In the genomic region with DNA sequence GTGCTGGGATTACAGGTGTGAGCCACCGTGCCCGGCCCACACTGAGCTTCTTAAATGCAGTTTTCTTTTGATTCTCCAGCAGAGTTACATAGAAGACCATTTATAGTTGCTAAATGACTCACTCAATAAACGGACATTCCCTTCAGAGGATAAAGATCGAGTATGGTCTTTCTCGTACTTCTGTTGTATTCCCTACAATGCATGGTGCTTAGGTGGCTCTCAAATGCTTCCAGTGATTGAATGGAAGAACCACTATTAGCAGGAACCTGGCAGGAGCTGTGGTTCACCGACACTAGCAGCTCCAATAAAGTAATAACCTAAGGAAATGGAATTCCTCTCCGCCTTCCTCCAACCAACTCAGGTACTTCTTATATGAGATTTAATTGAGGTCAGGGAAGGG, we compare ENCODE assay signal across 22 cellular contexts. TPM values are rescaled to one million over a fixed set of nuclear protein-coding genes. Genes with fewer than 3 reads are reported as not detected.
A peak's percentile ranks its signal among the peaks of the same experiment; 100 is the strongest.
DNase-seq lines count a peak whose midpoint lies in the region; ATAC-seq, FAIRE-seq and TF ChIP-seq lines count a peak whose summit lies in the region.
"Had no signal": no experiment of that assay in that cellular context is flagged by ENCODE, and none has a peak within 500 bp of the region (broad histone marks: within the 10 kb centered on the region; RNA-seq: fewer than 3 reads in every experiment).

No MANE protein-coding gene starts in this region.

- no peak for TF ChIP-seq POLR2A in A549 (IDR thresholded peaks at IDR 0.05; ENCODE audit: low read length)
- no peak for TF ChIP-seq POLR2A in HCT116 (IDR thresholded peaks at IDR 0.05; ENCODE audit: borderline replicate concordance, extremely low read depth, insufficient read depth, insufficient read length)
- TF ChIP-seq POLR2A in uterus (IDR thresholded peaks at IDR 0.05), result no peak

- ATAC-seq in A549, result no peak
- ATAC-seq in HCT116, result no peak
- no peak for ATAC-seq in Panc1
- ATAC-seq in GM21717 (IDR thresholded peaks at IDR 0.05; ENCODE audit: unreplicated experiment), result no peak
- ATAC-seq in HG02981 (IDR thresholded peaks at IDR 0.05; ENCODE audit: unreplicated experiment), result no peak
- ATAC-seq: HepG2 had no signal

- H3K79me2 ChIP-seq in HCT116 (ENCODE audit: insufficient read depth, low read length), result peaks cover 15% of the 10 kb centered on the region

- H3K36me3 ChIP-seq in HCT116 (ENCODE audit: control insufficient read depth in 1 of 2, insufficient read depth in 2 of 2, low read length in 2 of 2), result no peaks in the 10 kb centered on the region
- H3K36me3 ChIP-seq in Panc1 (ENCODE audit: control insufficient read depth, insufficient read depth, low read length), result peaks cover 6% of the 10 kb centered on the region; the same call in 1 of the 2 replicates
- no peaks in the 10 kb centered on the region for H3K36me3 ChIP-seq in uterus
- H3K36me3 ChIP-seq: BE2C had no signal

- no peak for TF ChIP-seq CTCF in A549 (IDR thresholded peaks at IDR 0.05)
- no peak for TF ChIP-seq CTCF in HCT116 (IDR thresholded peaks at IDR 0.05 in 2 of 3, conservative IDR thresholded peaks at IDR 0.05 in 1 of 3; ENCODE audit: borderline replicate concordance in 1 of 3, insufficient read depth in 1 of 3, low read depth in 2 of 3, low read length in 2 of 3)
- TF ChIP-seq CTCF in Panc1 (IDR thresholded peaks at IDR 0.05), result no peak
- TF ChIP-seq CTCF in mesothelial cell of epicardium (IDR thresholded peaks at IDR 0.05; ENCODE audit: unreplicated experiment), result no peak
- TF ChIP-seq CTCF in uterus (IDR thresholded peaks at IDR 0.05), result no peak

- RAD21 ChIA-PET in HCT116 (lab: Charles Lee; ENCODE audit: low non-redundant PET in 1 of 2, low total read pairs in 2 of 2, uncharacterized antibody in 2 of 2, unreplicated experiment in 2 of 2), result interaction anchor here in 1 of 2 experiments (0.7 kb wide), 1 partner anchor 49 kb away, joined by 3 read pairs; no protein-coding TSS in a partner anchor

- 45% methylated on average over 7 of the region's 7 CpGs for WGBS in A549 (ENCODE audit: missing lambda C conversion rate)

- H3K9me3 ChIP-seq in A549 (no peaks in the 10 kb centered on the region), HCT116 (ENCODE audit: control insufficient read depth in 1 of 2, insufficient read depth in 1 of 2, low read depth in 1 of 2, low read length in 2 of 2) (no peaks in the 10 kb centered on the region), Panc1 (ENCODE audit: control insufficient read depth, insufficient read depth, low read depth, low read length) (no peaks in the 10 kb centered on the region), uterus (no peaks in the 10 kb centered on the region)
- H3K9me3 ChIP-seq: BE2C, SK-N-SH had no signal

- H3K27me3 Mint-ChIP-seq in mesothelial cell of epicardium (ENCODE audit: low read depth), result no peaks in the 10 kb centered on the region

- no peak overlapping the region for H3K4me3 ChIP-seq in A549
- H3K4me3 ChIP-seq in HCT116 (replicated peaks in 1 of 2; ENCODE audit: low read depth in 1 of 2, low read length in 2 of 2), result no peak overlapping the region
- H3K4me3 ChIP-seq in Panc1 (ENCODE audit: low read depth in 2 of 2, low read length in 2 of 2), result no peak overlapping the region
- no peak overlapping the region for H3K4me3 ChIP-seq in uterus

- H3K36me3 Mint-ChIP-seq in mesothelial cell of epicardium, result no peaks in the 10 kb centered on the region

- peaks cover 58% of the 10 kb centered on the region for H3K4me1 ChIP-seq in A549
- H3K4me1 ChIP-seq in HCT116 (ENCODE audit: control insufficient read depth in 1 of 2, insufficient read depth in 2 of 2, low read length in 2 of 2), result peaks cover 60 to 91% of the 10 kb centered on the region in 2 experiments
- peaks cover 60% of the 10 kb centered on the region for H3K4me1 ChIP-seq in Panc1 (ENCODE audit: control insufficient read depth, insufficient read depth, low read length)
- H3K4me1 ChIP-seq in uterus, result no peaks in the 10 kb centered on the region
- H3K4me1 ChIP-seq: BE2C had no signal

- H2AFZ ChIP-seq in HCT116 (ENCODE audit: low read depth, low read length, poor library complexity, severe bottlenecking), result no peak overlapping the region

- H3K4me2 ChIP-seq in A549, result peak overlapping the region; percentile 6; the same call in 1 of the 3 replicates
- H3K4me2 ChIP-seq in HCT116 (ENCODE audit: low read length), result peak overlapping the region; percentile 29
- H3K4me2 ChIP-seq: SK-N-SH had no signal

- H3K9me3 Mint-ChIP-seq in mesothelial cell of epicardium, result no peaks in the 10 kb centered on the region

- no peaks in the 10 kb centered on the region for H3K9me2 ChIP-seq in HCT116 (ENCODE audit: insufficient read depth)
- H3K9me2 ChIP-seq: SK-N-SH had no signal

- H3K9ac ChIP-seq in HCT116 (ENCODE audit: low read length), result 0 out of 2 replicates have a peak overlapping the region, but pooled peaks have one; percentile 4
- H3K9ac ChIP-seq: SK-N-SH had no signal

- intact Hi-C loops in HCT116 (cut with micrococcal nuclease), result no loop called here
- intact Hi-C loops in Panc1 (cut with micrococcal nuclease; ENCODE audit: unreplicated experiment), result no loop called here
- intact Hi-C loops in uterus (cut with DNase I; ENCODE audit: low total_unique reads), result no loop called here

- in situ Hi-C loops in Panc1 (cut with HindIII; ENCODE audit: low pct_unique_long_range_greater_than_20kb, low sequenced_read_pairs), result no loop called here

- peak overlapping the region; percentile 8 to 94; a peak in 4 of 6 replicates for H3K27ac ChIP-seq in A549
- no peak overlapping the region for H3K27ac ChIP-seq in HCT116 (ENCODE audit: low read depth, low read length)
- peak overlapping the region; percentile 96 for H3K27ac ChIP-seq in Panc1 (ENCODE audit: low read length)
- no peak overlapping the region for H3K27ac ChIP-seq in uterus
- H3K27ac ChIP-seq: RWPE1 had no signal

- H4K20me1 ChIP-seq in HCT116 (ENCODE audit: insufficient read depth), result no peaks in the 10 kb centered on the region

- BruUV-seq in HCT116 (replicated peaks; lab: Mats Ljungman, UMichigan) (no TSS peak), Panc1 (replicated peaks; lab: Mats Ljungman, UMichigan) (no TSS peak)

- H3K4me3 Mint-ChIP-seq in mesothelial cell of epicardium, result no peak overlapping the region

- CTCF ChIA-PET in A549 (lab: Yijun Ruan, JAX), result interaction anchor here (0.5 to 2.2 kb wide), 6 partner anchors 14 to 154 kb away, joined by 3 to 25 read pairs (median 6); no protein-coding TSS in a partner anchor
- CTCF ChIA-PET in HCT116 (lab: Charles Lee), result interaction anchor here (1.4 to 1.5 kb wide), 2 partner anchors 49 to 51 kb away, joined by 5 read pairs; no protein-coding TSS in a partner anchor
- CTCF ChIA-PET in Panc1 (lab: Charles Lee), result no interaction called here

- DNase-seq in A549 (ENCODE audit: low read depth in 1 of 2, low spot score in 1 of 2) (peak in 1 of 2 experiments; percentile 31), HCT116 (ENCODE audit: low read depth, low spot score) (no peak), Panc1 (ENCODE audit: low read depth, low spot score) (no peak), mesothelial cell of epicardium (ENCODE audit: low spot score in 2 of 2, unreplicated experiment in 2 of 2) (no peak), uterus (no peak), EL (no peak)
- DNase-seq: BE2C, DMS 273 treated with DMSO at 0.1 percent for 48 hours, GF-D8, KG1, MV-4-11, NCI-H1105 treated with DMSO at 0.1 percent for 48 hours, NCI-H2029 treated with DMSO at 0.1 percent for 48 hours, NCI-H446, NCI-H526 treated with DMSO at 0.1 percent for 48 hours, SHP77 treated with DMSO at 0.1 percent for 48 hours, SK-N-SH had no signal

- no peak for FAIRE-seq in A549 (lab: Jason Lieb, UNC)
- FAIRE-seq: A204.1, HepG2 had no signal

- peaks cover 77% of the 10 kb centered on the region for H3K4me1 Mint-ChIP-seq in mesothelial cell of epicardium

- H3K27me3 ChIP-seq in HCT116 (ENCODE audit: insufficient read depth, low read length), result no peaks in the 10 kb centered on the region
- H3K27me3 ChIP-seq in Panc1 (ENCODE audit: control insufficient read depth, insufficient read depth, low read length), result no peaks in the 10 kb centered on the region
- no peaks in the 10 kb centered on the region for H3K27me3 ChIP-seq in uterus

- POLR2A ChIA-PET in A549 (lab: Yijun Ruan, JAX) (no interaction called here), HCT116 (lab: Charles Lee) (interaction anchor here (0.6 kb wide), 1 partner anchor 14 kb away, joined by 3 read pairs; no protein-coding TSS in a partner anchor), Panc1 (lab: Charles Lee) (interaction anchor here (1.0 kb wide), 1 partner anchor 10 kb away, joined by 4 read pairs; no protein-coding TSS in a partner anchor)

- H3K27ac Mint-ChIP-seq in mesothelial cell of epicardium, result peak overlapping the region; percentile 100

- TF ChIP-seq EP300 in A549 (IDR thresholded peaks at IDR 0.05), result no peak

- TF ChIP-seq RAD21 in A549 (conservative IDR thresholded peaks at IDR 0.05 in 1 of 2, IDR thresholded peaks at IDR 0.05 in 1 of 2) (no peak), HCT116 (IDR thresholded peaks at IDR 0.05; ENCODE audit: low read depth) (no peak)

TF ChIP-seq in A549, 52 proteins besides CTCF, POLR2A, EP300 and RAD21 (continues in another document):
- TF ChIP-seq FOSB (CRISPR knock-in tag; IDR thresholded peaks at IDR 0.05) (no peak), FOSL2 (IDR thresholded peaks at IDR 0.05) (no peak), FOSL2 (CRISPR knock-in tag; IDR thresholded peaks at IDR 0.05) (no peak), ZC3H11A (IDR thresholded peaks at IDR 0.05) (no peak)
- TF ChIP-seq, protein P1, sequence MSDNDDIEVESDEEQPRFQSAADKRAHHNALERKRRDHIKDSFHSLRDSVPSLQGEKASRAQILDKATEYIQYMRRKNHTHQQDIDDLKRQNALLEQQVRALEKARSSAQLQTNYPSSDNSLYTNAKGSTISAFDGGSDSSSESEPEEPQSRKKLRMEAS (IDR thresholded peaks at IDR 0.05), result 0 out of 2 replicates have a peak, but pooled peaks have one; percentile 18

TF ChIP-seq in HCT116, 20 proteins besides CTCF, POLR2A, EP300 and RAD21 (continues in another document):
- no peak for TF ChIP-seq SIN3A (IDR thresholded peaks at IDR 0.05; ENCODE audit: low read depth)
- TF ChIP-seq POLR2AphosphoS5 (IDR thresholded peaks at IDR 0.05; ENCODE audit: low read depth, low read length), result no peak
- no peak for TF ChIP-seq JUND (IDR thresholded peaks at IDR 0.05)
- no peak for TF ChIP-seq ZNF274 (IDR thresholded peaks at IDR 0.05; ENCODE audit: low read depth, low read length)
- no peak for TF ChIP-seq FOSL1 (IDR thresholded peaks at IDR 0.05; ENCODE audit: low read depth)

RNA-seq across cellular contexts. Expression of a gene that starts 3.9 kb away (rescaled TPM):
- polyA plus RNA-seq in A549 (2011; rRNA removed) (296 and 321 TPM in 2 replicates), A549 (2017; fragmentation: RNase III; extraction: RNeasy Plus Mini Kit Qiagen cat#74134 plus additional on column Dnase treatment) (173 to 207 TPM (median 197 TPM) in 3 replicates)
- polyA plus RNA-seq in A549 (2012; cell fraction: cytosol; rRNA removed), result 275 and 331 TPM in 2 replicates
- polyA plus RNA-seq in A549 (2012; cell fraction: nucleus; rRNA removed), result 582 and 654 TPM in 2 replicates
- 913 and 975 TPM in 2 replicates for polyA minus RNA-seq in A549 (2011; rRNA and poly(A)+ RNA removed)
- total RNA-seq in HCT116 (2021; ENCODE audit: unreplicated experiment) (305 TPM), Panc1 (2021; ENCODE audit: unreplicated experiment) (648 TPM), mesothelial cell of epicardium (107 to 116 TPM (median 108 TPM) in 3 replicates), uterus (10 to 100 TPM in 3 of 4 donors, 1 to 10 TPM in 1; 2.0 to 13.2 (median 12.4) TPM)
- 200 and 379 TPM in 2 replicates for polyA plus RNA-seq in HCT116 (2012)
- polyA plus RNA-seq in Panc1 (2012; ENCODE audit: insufficient read length), result 548 TPM

Comparison
In these comparisons a context has a peak if more than half of its experiments do, and no peak if none do; other contexts are left out.
1. H3K27ac ChIP-seq: peak in A549 (2 of 2) and Panc1 (single experiment); none in HCT116 (single experiment) and uterus (0 of 2).